In the genomic region with DNA sequence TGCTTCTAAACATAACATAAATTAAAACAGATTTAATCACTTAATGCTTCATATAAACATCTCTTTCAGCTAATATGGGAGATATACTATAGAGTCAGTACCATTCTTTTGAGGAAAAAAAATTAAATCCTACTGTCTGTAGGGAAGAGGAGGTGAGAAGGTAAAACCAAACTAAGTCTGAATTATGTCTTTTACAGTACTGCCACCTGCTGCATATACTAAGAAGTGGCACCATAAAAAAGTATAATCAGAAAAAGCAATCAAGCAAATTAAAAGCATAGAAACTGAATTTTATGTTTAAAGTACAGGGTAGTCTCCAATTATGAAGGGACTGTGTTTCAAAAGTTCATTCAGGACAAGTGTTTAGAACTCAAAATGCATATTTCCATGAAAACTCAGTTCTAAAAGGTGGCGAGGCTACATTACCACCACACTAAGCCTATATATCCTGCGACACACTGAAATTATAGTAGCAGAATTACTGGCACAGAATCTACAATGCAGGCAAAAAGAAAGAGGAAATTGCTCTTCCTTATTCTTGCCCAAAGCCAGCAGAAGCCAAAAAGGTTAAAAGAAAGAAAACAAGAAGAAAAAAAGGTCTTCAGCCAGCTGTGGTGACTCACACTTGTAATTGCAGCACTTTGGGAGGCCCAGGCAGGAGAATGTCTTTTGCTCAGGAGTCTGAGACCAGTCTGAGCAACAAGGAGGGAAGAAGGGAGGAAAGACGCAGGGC, we compare ENCODE assay signal across 8 cellular contexts. TPM values are rescaled to one million over a fixed set of nuclear protein-coding genes. Genes with fewer than 3 reads are reported as not detected.
A peak's percentile ranks its signal among the peaks of the same experiment; 100 is the strongest.
DNase-seq lines count a peak whose midpoint lies in the region; ATAC-seq and TF ChIP-seq lines count a peak whose summit lies in the region.

No MANE protein-coding gene starts in this region.

- peak; percentile 36 for TF ChIP-seq CTCF in AG04449 (IDR thresholded peaks at IDR 0.05; ENCODE audit: insufficient read depth, low read length, missing control alignments)
- TF ChIP-seq CTCF in GM12865 (IDR thresholded peaks at IDR 0.05; ENCODE audit: insufficient read depth, low read depth, low read length, missing control alignments) = peak; percentile 44
- peak; percentile 54 for TF ChIP-seq CTCF in cardiac fibroblast (IDR thresholded peaks at IDR 0.05; ENCODE audit: low read depth, low read length)
- peak; percentile 39 for TF ChIP-seq CTCF in lung (IDR thresholded peaks at IDR 0.05; ENCODE audit: control extremely low read depth, extremely low read depth)

- no peak overlapping the region for H3K4me3 ChIP-seq in AG04449 (ENCODE audit: low read depth, low read length)
- no peak overlapping the region for H3K4me3 ChIP-seq in GM12865 (ENCODE audit: low read depth, low read length)
- no peak overlapping the region for H3K4me3 ChIP-seq in cardiac fibroblast (replicated peaks in 1 of 2; ENCODE audit: low read depth in 2 of 2, low read length in 2 of 2)
- H3K4me3 ChIP-seq in lung = no peak overlapping the region

- ATAC-seq in lung (ENCODE audit: insufficient read depth, low FRiP score) (peak; percentile 69), GM19023 (IDR thresholded peaks at IDR 0.05; ENCODE audit: unreplicated experiment) (no peak), HG03135 (IDR thresholded peaks at IDR 0.05; ENCODE audit: unreplicated experiment) (no peak), HG02571 (IDR thresholded peaks at IDR 0.05; ENCODE audit: unreplicated experiment) (no peak)

- CTCF ChIA-PET in AG04449 (lab: Yijun Ruan, JAX) = interaction anchor here (0.7 to 3.7 kb wide), 26 partner anchors 9 to 325 kb away, joined by 3 to 62 read pairs (median 7); a partner anchor contains a TSS

- WGBS in lung, 2 donors = 83 to 92% methylated on average over 3 of the region's 3 CpGs

- no peak for DNase-seq in AG04449 (ENCODE audit: low read depth, low spot score)
- DNase-seq in GM12865 (ENCODE audit: low read depth) = peak; percentile 41
- peak; percentile 26 for DNase-seq in NCI-H446 treated with DMSO at 0.1 percent for 48 hours (lab: John Stamatoyannopoulos, UW)
- peak; percentile 54 to 76 for DNase-seq in cardiac fibroblast (ENCODE audit: low read depth in 2 of 2)
- DNase-seq in lung (ENCODE audit: low spot score) = no peak

- no peaks in the 10 kb centered on the region for H3K9me3 ChIP-seq in lung (ENCODE audit: control insufficient read depth in 2 of 2, insufficient read depth in 1 of 2, low read length in 1 of 2)

- H3K27ac ChIP-seq in lung (ENCODE audit: low read depth in 1 of 2, low read length in 1 of 2) = no peak overlapping the region

- no peaks in the 10 kb centered on the region for H3K27me3 ChIP-seq in lung (ENCODE audit: control insufficient read depth, insufficient read depth)

- H3K36me3 ChIP-seq in lung (ENCODE audit: control insufficient read depth in 2 of 2, insufficient read depth in 2 of 2, low read length in 2 of 2) = peaks cover 3 to 10% of the 10 kb centered on the region in 2 donors

- H3K4me1 ChIP-seq in lung (ENCODE audit: control insufficient read depth in 2 of 2, insufficient read depth in 2 of 2, low read length in 2 of 2) = no peaks in the 10 kb centered on the region

- POLR2A ChIA-PET in AG04449 (lab: Yijun Ruan, JAX) = no interaction called here

RNA-seq across cellular contexts. Expression of a gene that starts 9.0 kb away (rescaled TPM):
- 10 to 100 TPM; 27.5 to 48.8 TPM for total RNA-seq in lung
- 10 to 100 TPM in 1 of 2 donors, 1 to 10 TPM in 1; 9.2 to 26.5 TPM for polyA plus RNA-seq in lung

RNA-seq across cellular contexts. Expression of a gene that starts 9.1 kb away (rescaled TPM):
- 10 to 100 TPM; 15.1 to 17.8 TPM for total RNA-seq in lung
- polyA plus RNA-seq in lung = 10 to 100 TPM; 11.2 to 12.4 TPM

Comparison
In these comparisons a context has a peak if more than half of its experiments do, and no peak if none do; other contexts are left out.
1. DNase-seq: peak in GM12865 (single experiment), NCI-H446 treated with DMSO at 0.1 percent for 48 hours (single experiment) and cardiac fibroblast (2 of 2); none in AG04449 (single experiment) and lung (single experiment).
2. Peak in every context shown above with its lines, with median percentiles within 50 percentile points of each other: CTCF ChIP-seq.